18 cellular contexts compared by ENCODE assay signal in the genomic region with DNA sequence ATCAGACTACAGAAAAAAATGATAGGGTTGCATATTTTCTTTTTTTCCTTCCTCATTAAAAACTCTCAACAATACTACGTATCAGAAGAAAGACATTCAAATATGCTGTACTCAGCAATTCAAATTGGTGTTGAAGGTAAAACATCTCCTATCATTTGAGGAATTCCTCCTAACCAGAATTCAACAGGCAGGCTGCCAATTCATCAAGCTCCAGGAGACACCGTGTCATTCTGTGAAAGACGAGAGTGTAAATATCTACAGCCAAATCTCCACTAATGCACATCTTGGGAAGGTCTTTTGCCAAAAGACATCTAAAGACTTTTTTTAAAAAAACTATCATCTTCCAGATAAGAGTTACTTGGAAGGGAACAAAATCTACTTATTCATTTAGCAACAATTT.
"Had no signal": no experiment of that assay in that cellular context is flagged by ENCODE, and none has a peak within 500 bp of the region (broad histone marks: within the 10 kb centered on the region; RNA-seq: fewer than 3 reads in every experiment).

No MANE protein-coding gene starts in this region.

- DNase-seq: activated CD4-positive, alpha-beta T cell treated with anti-CD3 and anti-CD28 coated beads, Interleukin-2, amount 10 ng/mL, durations not matched to agents 7 days and 5 days; activated CD4-positive, CD25-positive, alpha-beta regulatory T cell; activated CD8-positive, alpha-beta memory T cell treated with anti-CD3 and anti-CD28 coated beads for 24 hours; activated naive CD4-positive, alpha-beta T cell treated with anti-CD3 and anti-CD28 coated beads, Interleukin-2, amount 10 ng/mL, durations not matched to agents 7 days and 5 days; activated T-cell treated with anti-CD3 and anti-CD28 coated beads for 4 hours; body of pancreas; effector memory CD8-positive, alpha-beta T cell; gastrocnemius medialis; kidney; mesendoderm; ovary; retina; stimulated activated CD4-positive, alpha-beta T cell treated with anti-CD3 and anti-CD28 coated beads, Interleukin-4, amount 100 ng/mL, for 4 hours; stimulated activated naive CD8-positive, alpha-beta T cell treated with anti-CD3 and anti-CD28 coated beads, Interleukin-15, amount 100 ng/mL, for 72 hours had no signal

- FAIRE-seq: kidney, TTC549 had no signal

- H3K4me3 ChIP-seq: body of pancreas, gastrocnemius medialis, ovary, skin epidermis, testis had no signal

- ATAC-seq: activated T-helper 17 cell treated with anti-CD3 and anti-CD28 coated beads, Interleukin-2, amount 50 U/mL, for 72 hours; body of pancreas; effector memory CD8-positive, alpha-beta T cell; stimulated activated naive CD8-positive, alpha-beta T cell treated with anti-CD3 and anti-CD28 coated beads, Interleukin-15, amount 100 ng/mL, for 72 hours had no signal
